9 cellular contexts compared by ENCODE assay signal in the genomic region with DNA sequence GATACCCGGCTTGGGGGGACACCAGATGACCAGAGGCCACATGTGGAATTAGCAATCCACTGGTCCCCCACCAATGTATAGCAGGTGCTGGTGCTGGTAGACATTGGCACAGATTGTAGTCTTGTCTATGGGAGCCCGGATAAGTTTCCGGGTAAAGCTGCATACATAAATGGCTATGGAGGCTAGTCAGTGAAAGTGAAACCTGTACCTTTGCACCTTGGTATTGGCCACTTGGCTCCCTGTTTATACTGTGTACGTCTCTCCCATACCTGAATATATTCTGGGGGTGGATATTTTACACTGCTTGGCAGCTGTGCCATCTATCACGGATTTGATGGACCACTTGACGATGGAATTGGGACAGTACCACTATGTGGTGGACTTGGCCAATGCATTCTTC.
"Had no signal": no experiment of that assay in that cellular context is flagged by ENCODE, and none has a peak within 500 bp of the region (broad histone marks: within the 10 kb centered on the region; RNA-seq: fewer than 3 reads in every experiment).

No MANE protein-coding gene starts in this region.

- H3K4me3 ChIP-seq: GM23338, HAP-1, K562 had no signal

- H3K27ac ChIP-seq: HL-60 had no signal

- FAIRE-seq: K562 had no signal

- H3K36me3 ChIP-seq: HAP-1 had no signal

- DNase-seq: H7, HFFc6, IMR-90, KG1 had no signal

- H3K4me1 ChIP-seq: HAP-1 had no signal

- ATAC-seq: GM23338, HCT116, K562 had no signal
